ENCODE assay signal across 8 cellular contexts in the genomic region with DNA sequence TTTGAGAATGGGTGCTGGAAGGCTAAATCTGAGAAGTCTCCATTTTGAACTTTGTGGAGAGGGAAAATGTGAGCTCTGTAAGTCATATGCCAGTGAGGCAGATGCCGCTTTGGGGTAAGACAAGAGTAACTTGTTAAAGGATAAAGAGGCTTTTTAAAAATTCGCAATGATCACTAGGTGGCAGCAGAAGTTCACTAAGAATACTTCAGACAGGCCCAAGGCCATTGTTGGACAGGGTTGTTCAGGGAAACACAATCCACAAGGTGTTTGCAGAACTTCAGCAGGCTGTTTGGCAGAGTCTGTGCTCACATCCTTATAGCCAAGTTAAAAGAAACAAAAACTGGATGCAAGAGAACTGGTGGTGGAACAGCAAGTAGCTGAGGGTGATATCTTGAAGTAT. TPM values are rescaled to one million over a fixed set of nuclear protein-coding genes. Genes with fewer than 3 reads are reported as not detected.
DNase-seq lines count a peak whose midpoint lies in the region; ATAC-seq and TF ChIP-seq lines count a peak whose summit lies in the region.

No MANE protein-coding gene starts in this region.

- no peaks in the 10 kb centered on the region for H3K27me3 Mint-ChIP-seq in activated T-helper 1 cell treated with anti-CD3 and anti-CD28 coated beads, Interleukin-12 subunit alpha, Interleukin-12 subunit beta, Interleukin-2, Interleukin-4 antibody, amounts not matched to agents 30 ng/mL and 10 ng/mL and 1 ng/mL, durations not matched to agents 14 hours and 24 hours and 36 hours (ENCODE audit: insufficient read depth)

- H3K27me3 ChIP-seq in AG04450 (ENCODE audit: control insufficient read depth, insufficient read depth, low read length) = no peaks in the 10 kb centered on the region
- no peaks in the 10 kb centered on the region for H3K27me3 ChIP-seq in GM06990 (replicated peaks; ENCODE audit: control insufficient read depth, insufficient read depth, low read length)
- H3K27me3 ChIP-seq in PC-9 (ENCODE audit: insufficient read depth, low read depth) = no peaks in the 10 kb centered on the region
- no peaks in the 10 kb centered on the region for H3K27me3 ChIP-seq in lower lobe of right lung (ENCODE audit: low read depth)

- no peak overlapping the region for H2AFZ ChIP-seq in PC-9

- POLR2A ChIA-PET in AG04450 (lab: Yijun Ruan, JAX) = no interaction called here
- POLR2A ChIA-PET in PC-9 (lab: Charles Lee; ENCODE audit: unreplicated experiment) = interaction anchor here (0.7 kb wide), 1 partner anchor 156 kb away, joined by 3 read pairs; no protein-coding TSS in a partner anchor

- H3K4me1 ChIP-seq in PC-9 (replicated peaks; ENCODE audit: insufficient read depth) (no peaks in the 10 kb centered on the region), lower lobe of right lung (no peaks in the 10 kb centered on the region)

- no peaks in the 10 kb centered on the region for H4K20me1 ChIP-seq in PC-9 (ENCODE audit: insufficient read depth)

- H3K27ac ChIP-seq in AG04450 (ENCODE audit: low read depth, low read length) (no peak overlapping the region), PC-9 (no peak overlapping the region), lower lobe of right lung (no peak overlapping the region)

- TF ChIP-seq CTCF in AG04450 (IDR thresholded peaks at IDR 0.05; ENCODE audit: low read depth, low read length) = peak; percentile 52
- peak; percentile 53 for TF ChIP-seq CTCF in GM06990 (IDR thresholded peaks at IDR 0.05; ENCODE audit: insufficient read depth, low read length, poor library complexity, severe bottlenecking)
- peak; percentile 72 for TF ChIP-seq CTCF in PC-9 (conservative IDR thresholded peaks at IDR 0.05)
- peak; percentile 45 for TF ChIP-seq CTCF in lower lobe of right lung (IDR thresholded peaks at IDR 0.05)

- no peaks in the 10 kb centered on the region for H3K9me2 ChIP-seq in PC-9 (ENCODE audit: insufficient read depth)

- H3K36me3 Mint-ChIP-seq in activated T-helper 1 cell treated with anti-CD3 and anti-CD28 coated beads, Interleukin-12 subunit alpha, Interleukin-12 subunit beta, Interleukin-2, Interleukin-4 antibody, amounts not matched to agents 30 ng/mL and 10 ng/mL and 1 ng/mL, durations not matched to agents 14 hours and 24 hours and 36 hours (ENCODE audit: low read depth) = no peaks in the 10 kb centered on the region

- CTCF ChIA-PET in AG04450 (lab: Charles Lee) = interaction anchor here (0.6 to 11.6 kb wide), 37 partner anchors 9 to 1323 kb away, joined by 3 to 206 read pairs (median 4); a partner anchor contains a TSS
- CTCF ChIA-PET in PC-9 (lab: Charles Lee) = interaction anchor here (0.6 kb wide), 1 partner anchor 292 kb away, joined by 3 read pairs; no protein-coding TSS in a partner anchor

- intact Hi-C loops in PC-9 (cut with micrococcal nuclease; ENCODE audit: unreplicated experiment) = loop anchor here (1.0 kb wide), 2 partner anchors 49 to 216 kb away; no protein-coding TSS in a partner anchor
- intact Hi-C loops in lower lobe of right lung (cut with DNase I) = loop anchor here (10.0 kb wide), 1 partner anchor 116 kb away; no protein-coding TSS in a partner anchor
- intact Hi-C loops in activated T-helper 1 cell treated with anti-CD3 and anti-CD28 coated beads, Interleukin-12 subunit alpha, Interleukin-12 subunit beta, Interleukin-2, Interleukin-4 antibody, amounts not matched to agents 30 ng/mL and 10 ng/mL and 1 ng/mL, durations not matched to agents 14 hours and 24 hours and 36 hours (cut with micrococcal nuclease) = loop anchor here (1.0 kb wide), 2 partner anchors 119 to 216 kb away; no protein-coding TSS in a partner anchor

- H3F3A ChIP-seq in PC-9 (ENCODE audit: insufficient read depth, low read depth) = no peaks in the 10 kb centered on the region

- H3K9me3 ChIP-seq in AG04450 (ENCODE audit: control insufficient read depth, insufficient read depth, low read length) (no peaks in the 10 kb centered on the region), PC-9 (ENCODE audit: insufficient read depth, low read depth) (no peaks in the 10 kb centered on the region), lower lobe of right lung (no peaks in the 10 kb centered on the region)

- H3K9me3 Mint-ChIP-seq in activated T-helper 1 cell treated with anti-CD3 and anti-CD28 coated beads, Interleukin-12 subunit alpha, Interleukin-12 subunit beta, Interleukin-2, Interleukin-4 antibody, amounts not matched to agents 30 ng/mL and 10 ng/mL and 1 ng/mL, durations not matched to agents 14 hours and 24 hours and 36 hours = no peaks in the 10 kb centered on the region

- H3K4me1 Mint-ChIP-seq in activated T-helper 1 cell treated with anti-CD3 and anti-CD28 coated beads, Interleukin-12 subunit alpha, Interleukin-12 subunit beta, Interleukin-2, Interleukin-4 antibody, amounts not matched to agents 30 ng/mL and 10 ng/mL and 1 ng/mL, durations not matched to agents 14 hours and 24 hours and 36 hours (ENCODE audit: low read depth) = no peaks in the 10 kb centered on the region

- no peak overlapping the region for H3K4me3 Mint-ChIP-seq in activated T-helper 1 cell treated with anti-CD3 and anti-CD28 coated beads, Interleukin-12 subunit alpha, Interleukin-12 subunit beta, Interleukin-2, Interleukin-4 antibody, amounts not matched to agents 30 ng/mL and 10 ng/mL and 1 ng/mL, durations not matched to agents 14 hours and 24 hours and 36 hours

- peak; percentile 53 for DNase-seq in AG04450 (ENCODE audit: low read depth, low spot score)
- peak; percentile 3 for DNase-seq in GM06990 (ENCODE audit: extremely low read depth, insufficient read length)
- peak; percentile 50 for DNase-seq in LHCN-M2 (ENCODE audit: low read depth)
- DNase-seq in PC-9 = peak; percentile 16 to 57
- DNase-seq in dermis blood vessel endothelial cell = peak; percentile 77
- no peak for DNase-seq in lower lobe of right lung
- no peak for DNase-seq in activated T-helper 1 cell treated with anti-CD3 and anti-CD28 coated beads, Interleukin-12 subunit alpha, Interleukin-12 subunit beta, Interleukin-2, Interleukin-4 antibody, amounts not matched to agents 30 ng/mL and 10 ng/mL and 1 ng/mL, durations not matched to agents 14 hours and 24 hours and 36 hours (ENCODE audit: low spot score)

- no peaks in the 10 kb centered on the region for H3K36me3 ChIP-seq in GM06990 (ENCODE audit: control insufficient read depth, insufficient read depth, low read length)
- no peaks in the 10 kb centered on the region for H3K36me3 ChIP-seq in PC-9 (ENCODE audit: low read depth)
- no peaks in the 10 kb centered on the region for H3K36me3 ChIP-seq in lower lobe of right lung

- no TSS peak for BruUV-seq in PC-9 (replicated peaks; lab: Mats Ljungman, UMichigan)

- ATAC-seq in lower lobe of right lung = peak; percentile 81 to 88
- no peak for ATAC-seq in GM18519 (IDR thresholded peaks at IDR 0.05; ENCODE audit: low FRiP score, unreplicated experiment)

- no peak overlapping the region for H3K4me2 ChIP-seq in PC-9

- H3K4me3 ChIP-seq in AG04450 (ENCODE audit: low read depth, low read length) (no peak overlapping the region), GM06990 (replicated peaks; ENCODE audit: low read depth, low read length) (no peak overlapping the region), PC-9 (no peak overlapping the region), lower lobe of right lung (no peak overlapping the region)

- no peak overlapping the region for H3K27ac Mint-ChIP-seq in activated T-helper 1 cell treated with anti-CD3 and anti-CD28 coated beads, Interleukin-12 subunit alpha, Interleukin-12 subunit beta, Interleukin-2, Interleukin-4 antibody, amounts not matched to agents 30 ng/mL and 10 ng/mL and 1 ng/mL, durations not matched to agents 14 hours and 24 hours and 36 hours

- no peaks in the 10 kb centered on the region for H3K79me2 ChIP-seq in PC-9 (ENCODE audit: low read depth)

RNA-seq across cellular contexts. Expression of a gene that starts 13.7 kb away (rescaled TPM):
- 3.1 and 4.2 TPM in 2 replicates for polyA plus RNA-seq in AG04450 (2011; rRNA removed)
- polyA minus RNA-seq in AG04450 (2011; rRNA and poly(A)+ RNA removed) = 3.3 and 6.8 TPM in 2 replicates
- total RNA-seq in LHCN-M2 (2014; rRNA removed) (6.7 and 10.2 TPM in 2 replicates), PC-9 (2021) (9.0 and 15.3 TPM in 2 replicates), dermis blood vessel endothelial cell (8.8 and 10.5 TPM in 2 replicates), lower lobe of right lung (27.1 TPM)
- polyA plus RNA-seq in LHCN-M2 (2012) = 1.6 TPM
- 23.9 and 25.4 TPM in 2 replicates for total RNA-seq in activated T-helper 1 cell treated with anti-CD3 and anti-CD28 coated beads, Interleukin-12 subunit alpha, Interleukin-12 subunit beta, Interleukin-2, Interleukin-4 antibody, amounts not matched to agents 30 ng/mL and 10 ng/mL and 1 ng/mL, durations not matched to agents 14 hours and 24 hours and 36 hours

RNA-seq across cellular contexts. Expression of a gene that starts 33.6 kb away (rescaled TPM):
- not detected in 2 replicates for polyA plus RNA-seq in AG04450 (2011; rRNA removed)
- not detected in 2 replicates for polyA minus RNA-seq in AG04450 (2011; rRNA and poly(A)+ RNA removed)
- not detected in 2 replicates for total RNA-seq in LHCN-M2 (2014; rRNA removed)
- not detected for polyA plus RNA-seq in LHCN-M2 (2012)
- not detected in 2 replicates for total RNA-seq in PC-9 (2021)
- total RNA-seq in dermis blood vessel endothelial cell = not detected in 2 replicates
- not detected for total RNA-seq in lower lobe of right lung
- not detected in 2 replicates for total RNA-seq in activated T-helper 1 cell treated with anti-CD3 and anti-CD28 coated beads, Interleukin-12 subunit alpha, Interleukin-12 subunit beta, Interleukin-2, Interleukin-4 antibody, amounts not matched to agents 30 ng/mL and 10 ng/mL and 1 ng/mL, durations not matched to agents 14 hours and 24 hours and 36 hours

RNA-seq across cellular contexts. Expression of a gene that starts 35.2 kb away (rescaled TPM):
- 0.24 and 0.43 TPM in 2 replicates for polyA plus RNA-seq in AG04450 (2011; rRNA removed)
- polyA minus RNA-seq in AG04450 (2011; rRNA and poly(A)+ RNA removed) = 0.13 TPM in 1 of 2 replicates, not detected in the other
- total RNA-seq in LHCN-M2 (2014; rRNA removed) (not detected in 2 replicates), PC-9 (2021) (1.3 and 2.5 TPM in 2 replicates), dermis blood vessel endothelial cell (0.17 and 0.37 TPM in 2 replicates), lower lobe of right lung (44.0 TPM)
- polyA plus RNA-seq in LHCN-M2 (2012) = 0.02 TPM
- not detected in 2 replicates for total RNA-seq in activated T-helper 1 cell treated with anti-CD3 and anti-CD28 coated beads, Interleukin-12 subunit alpha, Interleukin-12 subunit beta, Interleukin-2, Interleukin-4 antibody, amounts not matched to agents 30 ng/mL and 10 ng/mL and 1 ng/mL, durations not matched to agents 14 hours and 24 hours and 36 hours

Comparison
In these comparisons a context has a peak if more than half of its experiments do, and no peak if none do; other contexts are left out.
1. DNase-seq: peak in AG04450 (single experiment), GM06990 (single experiment), LHCN-M2 (single experiment), PC-9 (2 of 2) and dermis blood vessel endothelial cell (single experiment); none in lower lobe of right lung (single experiment) and activated T-helper 1 cell treated with anti-CD3 and anti-CD28 coated beads, Interleukin-12 subunit alpha, Interleukin-12 subunit beta, Interleukin-2, Interleukin-4 antibody, amounts not matched to agents 30 ng/mL and 10 ng/mL and 1 ng/mL, durations not matched to agents 14 hours and 24 hours and 36 hours (single experiment).
2. RNA of a gene that starts 35.2 kb away (total RNA-seq): 44.0 TPM in lower lobe of right lung (single experiment); 1.3 to 2.5 TPM in PC-9, 0.17 to 0.37 TPM in dermis blood vessel endothelial cell, not detected in LHCN-M2 and not detected in activated T-helper 1 cell treated with anti-CD3 and anti-CD28 coated beads, Interleukin-12 subunit alpha, Interleukin-12 subunit beta, Interleukin-2, Interleukin-4 antibody, amounts not matched to agents 30 ng/mL and 10 ng/mL and 1 ng/mL, durations not matched to agents 14 hours and 24 hours and 36 hours; every median in the first group is over 10 times any median in the second.
3. Peak in every context shown above with its lines, with median percentiles within 50 percentile points of each other: CTCF ChIP-seq.